In genomic region chr1:154386643-154387352, GRCh38 we compare ENCODE assay signal across 8 cellular contexts. TPM values are rescaled to one million over a fixed set of nuclear protein-coding genes. Genes with fewer than 3 reads are reported as not detected.
DNase-seq lines count a peak whose midpoint lies in the region; ATAC-seq and TF ChIP-seq lines count a peak whose summit lies in the region.

No MANE protein-coding gene starts in this region.

- H3K4me1 Mint-ChIP-seq in activated naive CD4-positive, alpha-beta T cell treated with anti-CD3 and anti-CD28 coated beads, Interleukin-2, amount 10 ng/mL, durations not matched to agents 7 days and 5 days, result peaks cover 35% of the 10 kb centered on the region
- peaks cover 18% of the 10 kb centered on the region for H3K4me1 Mint-ChIP-seq in MCF 10A (ENCODE audit: insufficient read depth, unreplicated experiment)

- H3K4me3 ChIP-seq in SJCRH30, result no peak overlapping the region

- H3K4me3 Mint-ChIP-seq in activated naive CD4-positive, alpha-beta T cell treated with anti-CD3 and anti-CD28 coated beads, Interleukin-2, amount 10 ng/mL, durations not matched to agents 7 days and 5 days, result peak overlapping the region; percentile 38
- H3K4me3 Mint-ChIP-seq in MCF 10A (ENCODE audit: unreplicated experiment), result no peak overlapping the region

- H3K36me3 ChIP-seq in SJCRH30, result no peaks in the 10 kb centered on the region

- in situ Hi-C loops in KBM-7 (cut with MboI; ENCODE audit: low pct_unique_long_range_greater_than_20kb, low sequenced_read_pairs), result no loop called here

- no peak for TF ChIP-seq CTCF in MCF 10A (IDR thresholded peaks at IDR 0.05; ENCODE audit: unreplicated experiment)

- intact Hi-C loops in MCF 10A (cut with micrococcal nuclease), result no loop called here

- peaks cover 4% of the 10 kb centered on the region for H3K27me3 Mint-ChIP-seq in activated naive CD4-positive, alpha-beta T cell treated with anti-CD3 and anti-CD28 coated beads, Interleukin-2, amount 10 ng/mL, durations not matched to agents 7 days and 5 days
- H3K27me3 Mint-ChIP-seq in MCF 10A (ENCODE audit: insufficient read depth, unreplicated experiment), result no peaks in the 10 kb centered on the region

- peak; percentile 50 for ATAC-seq in GM19351 (IDR thresholded peaks at IDR 0.05; ENCODE audit: unreplicated experiment)
- no peak for ATAC-seq in HG03097 (IDR thresholded peaks at IDR 0.05; ENCODE audit: low FRiP score, unreplicated experiment)

- H3K27me3 ChIP-seq in SJCRH30, result no peaks in the 10 kb centered on the region

- H3K27ac Mint-ChIP-seq in activated naive CD4-positive, alpha-beta T cell treated with anti-CD3 and anti-CD28 coated beads, Interleukin-2, amount 10 ng/mL, durations not matched to agents 7 days and 5 days, result peak overlapping the region; percentile 88
- H3K27ac Mint-ChIP-seq in MCF 10A (ENCODE audit: low read depth, unreplicated experiment), result no peak overlapping the region

- BruUV-seq in MCF 10A (replicated peaks; lab: Mats Ljungman, UMichigan), result no TSS peak

- CTCF ChIA-PET in activated naive CD4-positive, alpha-beta T cell treated with anti-CD3 and anti-CD28 coated beads, Interleukin-2, amount 10 ng/mL, durations not matched to agents 7 days and 5 days (lab: Charles Lee), result interaction anchor here (1.7 kb wide), 1 partner anchor 13 kb away, joined by 4 read pairs; no protein-coding TSS in a partner anchor
- CTCF ChIA-PET in MCF 10A (lab: Yijun Ruan, JAX), result interaction anchor here (0.6 kb wide), 1 partner anchor 42 kb away, joined by 5 read pairs; no protein-coding TSS in a partner anchor

- peaks cover 10% of the 10 kb centered on the region for H3K9me3 Mint-ChIP-seq in activated naive CD4-positive, alpha-beta T cell treated with anti-CD3 and anti-CD28 coated beads, Interleukin-2, amount 10 ng/mL, durations not matched to agents 7 days and 5 days
- no peaks in the 10 kb centered on the region for H3K9me3 Mint-ChIP-seq in MCF 10A (ENCODE audit: unreplicated experiment)

- no peaks in the 10 kb centered on the region for H3K9me3 ChIP-seq in SJCRH30 (replicated peaks)

- no peaks in the 10 kb centered on the region for H3K4me1 ChIP-seq in SJCRH30

- H3K27ac ChIP-seq in SJCRH30, result no peak overlapping the region

- POLR2A ChIA-PET in MCF 10A (lab: Yijun Ruan, JAX), result interaction anchor here (1.3 to 1.7 kb wide), 3 partner anchors 13 to 32 kb away, joined by 4 to 6 read pairs (median 5); no protein-coding TSS in a partner anchor

- peaks cover 13% of the 10 kb centered on the region for H3K36me3 Mint-ChIP-seq in activated naive CD4-positive, alpha-beta T cell treated with anti-CD3 and anti-CD28 coated beads, Interleukin-2, amount 10 ng/mL, durations not matched to agents 7 days and 5 days
- H3K36me3 Mint-ChIP-seq in MCF 10A (ENCODE audit: insufficient read depth, unreplicated experiment), result no peaks in the 10 kb centered on the region

- peak; percentile 96 for DNase-seq in OCI-M1 (lab: John Stamatoyannopoulos, UW)
- peak; percentile 60 for DNase-seq in activated naive CD4-positive, alpha-beta T cell treated with anti-CD3 and anti-CD28 coated beads, Interleukin-2, amount 10 ng/mL, durations not matched to agents 7 days and 5 days
- peak; percentile 83 for DNase-seq in stimulated activated CD4-positive, alpha-beta T cell treated with anti-CD3 and anti-CD28 coated beads, Interleukin-4, amount 100 ng/mL, for 1 hour
- no peak for DNase-seq in KBM-7
- DNase-seq in SJCRH30, result no peak
- no peak for DNase-seq in MCF 10A (ENCODE audit: unreplicated experiment)

RNA-seq across cellular contexts. Expression of gene IL6R, which starts 18.3 kb away (rescaled TPM):
- 0.53 and 1.1 TPM in 2 replicates for total RNA-seq in SJCRH30 (2014; rRNA removed; shearing (Covaris generic))
- 22.8 and 41.0 TPM in 2 replicates for total RNA-seq in MCF 10A (2022)

Comparison
In these comparisons a context has a peak if more than half of its experiments do, and no peak if none do; other contexts are left out.
1. DNase-seq: peak in OCI-M1 (single experiment), activated naive CD4-positive, alpha-beta T cell treated with anti-CD3 and anti-CD28 coated beads, Interleukin-2, amount 10 ng/mL, durations not matched to agents 7 days and 5 days (single experiment) and stimulated activated CD4-positive, alpha-beta T cell treated with anti-CD3 and anti-CD28 coated beads, Interleukin-4, amount 100 ng/mL, for 1 hour (single experiment); none in KBM-7 (single experiment), SJCRH30 (0 of 2) and MCF 10A (single experiment).
2. RNA of gene IL6R, which starts 18.3 kb away (total RNA-seq): 22.8 to 41.0 TPM in MCF 10A; 0.53 to 1.1 TPM in SJCRH30; every median in the first group is over 10 times any median in the second.